1 cellular context compared by ENCODE assay signal in the genomic region with DNA sequence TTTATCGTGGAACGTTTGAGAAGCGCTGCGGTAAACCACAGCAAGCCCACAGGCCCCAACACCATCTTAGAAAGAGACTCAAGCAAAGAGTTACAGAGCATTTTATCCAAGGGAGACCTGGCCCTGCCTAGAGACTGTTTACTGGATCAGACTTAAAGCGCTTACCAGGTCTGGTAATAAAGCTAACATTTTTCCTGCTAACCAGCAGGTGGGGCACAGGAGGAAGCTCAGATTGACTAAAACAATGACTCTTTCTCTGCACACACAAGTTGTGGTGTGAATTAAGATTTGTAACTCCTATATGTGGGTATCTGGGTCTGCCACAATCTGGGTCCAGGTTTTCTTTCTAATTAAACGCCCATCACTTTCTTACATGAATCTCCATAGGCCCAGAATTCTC.
TF ChIP-seq lines count a peak whose summit lies in the region.

No MANE protein-coding gene starts in this region.

TF ChIP-seq in GM23338, 12 proteins besides CTCF, POLR2A, EP300 and RAD21 (continued from another document):
- TF ChIP-seq JUNB (IDR thresholded peaks at IDR 0.05; ENCODE audit: unreplicated experiment) (no peak), ZNF114 (CRISPR knock-in tag; IDR thresholded peaks at IDR 0.05) (no peak), EZH2 (IDR thresholded peaks at IDR 0.05; ENCODE audit: low read depth, unreplicated experiment) (no peak), NANOG (IDR thresholded peaks at IDR 0.05; ENCODE audit: borderline replicate concordance) (no peak), ZNF331 (CRISPR knock-in tag; IDR thresholded peaks at IDR 0.05; ENCODE audit: low read depth) (no peak), EZH2phosphoT487 (IDR thresholded peaks at IDR 0.05; ENCODE audit: unreplicated experiment) (no peak), POLR2AphosphoS5 (IDR thresholded peaks at IDR 0.05; ENCODE audit: low read depth) (no peak), STAT1 (IDR thresholded peaks at IDR 0.05; ENCODE audit: unreplicated experiment) (no peak), CREB1 (CRISPR knock-in tag; IDR thresholded peaks at IDR 0.05; ENCODE audit: low read depth) (no peak)
- TF ChIP-seq, protein P1, sequence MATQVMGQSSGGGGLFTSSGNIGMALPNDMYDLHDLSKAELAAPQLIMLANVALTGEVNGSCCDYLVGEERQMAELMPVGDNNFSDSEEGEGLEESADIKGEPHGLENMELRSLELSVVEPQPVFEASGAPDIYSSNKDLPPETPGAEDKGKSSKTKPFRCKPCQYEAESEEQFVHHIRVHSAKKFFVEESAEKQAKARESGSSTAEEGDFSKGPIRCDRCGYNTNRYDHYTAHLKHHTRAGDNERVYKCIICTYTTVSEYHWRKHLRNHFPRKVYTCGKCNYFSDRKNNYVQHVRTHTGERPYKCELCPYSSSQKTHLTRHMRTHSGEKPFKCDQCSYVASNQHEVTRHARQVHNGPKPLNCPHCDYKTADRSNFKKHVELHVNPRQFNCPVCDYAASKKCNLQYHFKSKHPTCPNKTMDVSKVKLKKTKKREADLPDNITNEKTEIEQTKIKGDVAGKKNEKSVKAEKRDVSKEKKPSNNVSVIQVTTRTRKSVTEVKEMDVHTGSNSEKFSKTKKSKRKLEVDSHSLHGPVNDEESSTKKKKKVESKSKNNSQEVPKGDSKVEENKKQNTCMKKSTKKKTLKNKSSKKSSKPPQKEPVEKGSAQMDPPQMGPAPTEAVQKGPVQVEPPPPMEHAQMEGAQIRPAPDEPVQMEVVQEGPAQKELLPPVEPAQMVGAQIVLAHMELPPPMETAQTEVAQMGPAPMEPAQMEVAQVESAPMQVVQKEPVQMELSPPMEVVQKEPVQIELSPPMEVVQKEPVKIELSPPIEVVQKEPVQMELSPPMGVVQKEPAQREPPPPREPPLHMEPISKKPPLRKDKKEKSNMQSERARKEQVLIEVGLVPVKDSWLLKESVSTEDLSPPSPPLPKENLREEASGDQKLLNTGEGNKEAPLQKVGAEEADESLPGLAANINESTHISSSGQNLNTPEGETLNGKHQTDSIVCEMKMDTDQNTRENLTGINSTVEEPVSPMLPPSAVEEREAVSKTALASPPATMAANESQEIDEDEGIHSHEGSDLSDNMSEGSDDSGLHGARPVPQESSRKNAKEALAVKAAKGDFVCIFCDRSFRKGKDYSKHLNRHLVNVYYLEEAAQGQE (IDR thresholded peaks at IDR 0.05; ENCODE audit: unreplicated experiment) = no peak
- TF ChIP-seq, protein P2, sequence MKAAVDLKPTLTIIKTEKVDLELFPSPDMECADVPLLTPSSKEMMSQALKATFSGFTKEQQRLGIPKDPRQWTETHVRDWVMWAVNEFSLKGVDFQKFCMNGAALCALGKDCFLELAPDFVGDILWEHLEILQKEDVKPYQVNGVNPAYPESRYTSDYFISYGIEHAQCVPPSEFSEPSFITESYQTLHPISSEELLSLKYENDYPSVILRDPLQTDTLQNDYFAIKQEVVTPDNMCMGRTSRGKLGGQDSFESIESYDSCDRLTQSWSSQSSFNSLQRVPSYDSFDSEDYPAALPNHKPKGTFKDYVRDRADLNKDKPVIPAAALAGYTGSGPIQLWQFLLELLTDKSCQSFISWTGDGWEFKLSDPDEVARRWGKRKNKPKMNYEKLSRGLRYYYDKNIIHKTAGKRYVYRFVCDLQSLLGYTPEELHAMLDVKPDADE (IDR thresholded peaks at IDR 0.05) = no peak
